ENCODE assay signal across 19 cellular contexts in the genomic region with DNA sequence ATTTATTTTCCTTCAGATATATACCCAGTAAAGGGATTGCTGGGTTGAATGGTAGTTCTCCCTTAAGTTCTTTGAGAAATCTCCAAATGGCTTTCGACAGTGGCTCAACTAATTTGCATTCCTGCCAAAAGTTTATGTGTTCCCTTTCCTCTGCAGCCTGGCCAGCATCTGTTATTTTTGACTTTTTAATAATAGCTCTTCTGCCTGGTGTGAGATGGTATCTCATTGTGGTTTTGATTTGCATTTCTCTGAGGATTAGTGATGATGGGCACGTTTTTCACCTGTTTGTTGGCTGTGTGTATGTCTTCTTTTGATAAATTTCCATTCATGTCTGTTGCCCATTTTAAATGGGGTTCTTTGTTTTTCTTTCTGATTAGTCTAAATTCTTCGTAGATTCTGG.
"Had no signal": no experiment of that assay in that cellular context is flagged by ENCODE, and none has a peak within 500 bp of the region (broad histone marks: within the 10 kb centered on the region; RNA-seq: fewer than 3 reads in every experiment).

No MANE protein-coding gene starts in this region.

- H3K4me1 ChIP-seq: gastrocnemius medialis, lower lobe of right lung, pancreas, right lobe of liver, vagina had no signal

- H3K27ac Mint-ChIP-seq: natural killer cell; progenitor cell of endocrine pancreas; stimulated activated naive B cell treated with anti-CD40 and anti-IgM and Interleukin-4, amounts not matched to agents 10 μg/mL and 1 μg/mL and 100 μg/mL, for 72 hours; stimulated activated naive CD8-positive, alpha-beta T cell treated with anti-CD3 and anti-CD28 coated beads, Interleukin-15, Interleukin-2, amounts not matched to agents 100 ng/mL and 50 ng/mL, for 24 hours had no signal

- H3K27me3 Mint-ChIP-seq: progenitor cell of endocrine pancreas; stimulated activated naive B cell treated with anti-CD40 and anti-IgM and Interleukin-4, amounts not matched to agents 10 μg/mL and 1 μg/mL and 100 μg/mL, for 72 hours; stimulated activated naive CD8-positive, alpha-beta T cell treated with anti-CD3 and anti-CD28 coated beads, Interleukin-15, Interleukin-2, amounts not matched to agents 100 ng/mL and 50 ng/mL, for 24 hours had no signal

- H3K4me1 Mint-ChIP-seq: natural killer cell; stimulated activated naive B cell treated with anti-CD40 and anti-IgM and Interleukin-4, amounts not matched to agents 10 μg/mL and 1 μg/mL and 100 μg/mL, for 72 hours had no signal

- H3K36me3 Mint-ChIP-seq: natural killer cell; stimulated activated naive B cell treated with anti-CD40 and anti-IgM and Interleukin-4, amounts not matched to agents 10 μg/mL and 1 μg/mL and 100 μg/mL, for 72 hours had no signal

- ATAC-seq: gastrocnemius medialis; left ventricle myocardium superior; lower lobe of right lung; natural killer cell; pancreas; right lobe of liver; stimulated activated naive B cell treated with anti-CD40 and anti-IgM and Interleukin-4, amounts not matched to agents 10 μg/mL and 1 μg/mL and 100 μg/mL, for 72 hours had no signal

- H3K4me3 ChIP-seq: dorsolateral prefrontal cortex, gastrocnemius medialis, lower lobe of right lung, pancreas, right lobe of liver, thoracic aorta, vagina had no signal

- H3K4me3 Mint-ChIP-seq: natural killer cell; stimulated activated naive B cell treated with anti-CD40 and anti-IgM and Interleukin-4, amounts not matched to agents 10 μg/mL and 1 μg/mL and 100 μg/mL, for 72 hours; stimulated activated naive CD8-positive, alpha-beta T cell treated with anti-CD3 and anti-CD28 coated beads, Interleukin-15, Interleukin-2, amounts not matched to agents 100 ng/mL and 50 ng/mL, for 24 hours had no signal

- H3K36me3 ChIP-seq: gastrocnemius medialis, lower lobe of right lung, pancreas, right lobe of liver, thoracic aorta, vagina had no signal

- DNase-seq: dorsolateral prefrontal cortex; effector CD4-positive, alpha-beta T cell; foreskin fibroblast; gastrocnemius medialis; head of caudate nucleus; left ventricle myocardium superior; lower lobe of right lung; natural killer cell; pancreas; right lobe of liver; small intestine; stimulated activated CD4-positive, alpha-beta T cell treated with anti-CD3 and anti-CD28 coated beads, Interleukin-15, amount 100 ng/mL, for 24 hours; stimulated activated CD4-positive, alpha-beta T cell treated with anti-CD3 and anti-CD28 coated beads, Interleukin-2, amount 100 ng/mL, for 48 hours; stimulated activated naive B cell treated with anti-CD40 and anti-IgM and Interleukin-4, amounts not matched to agents 10 μg/mL and 1 μg/mL and 100 μg/mL, for 72 hours; trophoblast cell had no signal

- H3K27ac ChIP-seq: dorsolateral prefrontal cortex, gastrocnemius medialis, lower lobe of right lung, pancreas, right lobe of liver, thoracic aorta, vagina had no signal

- H3K9me3 Mint-ChIP-seq: stimulated activated naive CD8-positive, alpha-beta T cell treated with anti-CD3 and anti-CD28 coated beads, Interleukin-15, Interleukin-2, amounts not matched to agents 100 ng/mL and 50 ng/mL, for 24 hours had no signal

- H3K9me3 ChIP-seq: gastrocnemius medialis, lower lobe of right lung, pancreas, right lobe of liver, thoracic aorta, vagina had no signal

- H3K27me3 ChIP-seq: gastrocnemius medialis, pancreas, right lobe of liver, vagina had no signal
